ENCODE assay signal across 1 cellular context in the genomic region with DNA sequence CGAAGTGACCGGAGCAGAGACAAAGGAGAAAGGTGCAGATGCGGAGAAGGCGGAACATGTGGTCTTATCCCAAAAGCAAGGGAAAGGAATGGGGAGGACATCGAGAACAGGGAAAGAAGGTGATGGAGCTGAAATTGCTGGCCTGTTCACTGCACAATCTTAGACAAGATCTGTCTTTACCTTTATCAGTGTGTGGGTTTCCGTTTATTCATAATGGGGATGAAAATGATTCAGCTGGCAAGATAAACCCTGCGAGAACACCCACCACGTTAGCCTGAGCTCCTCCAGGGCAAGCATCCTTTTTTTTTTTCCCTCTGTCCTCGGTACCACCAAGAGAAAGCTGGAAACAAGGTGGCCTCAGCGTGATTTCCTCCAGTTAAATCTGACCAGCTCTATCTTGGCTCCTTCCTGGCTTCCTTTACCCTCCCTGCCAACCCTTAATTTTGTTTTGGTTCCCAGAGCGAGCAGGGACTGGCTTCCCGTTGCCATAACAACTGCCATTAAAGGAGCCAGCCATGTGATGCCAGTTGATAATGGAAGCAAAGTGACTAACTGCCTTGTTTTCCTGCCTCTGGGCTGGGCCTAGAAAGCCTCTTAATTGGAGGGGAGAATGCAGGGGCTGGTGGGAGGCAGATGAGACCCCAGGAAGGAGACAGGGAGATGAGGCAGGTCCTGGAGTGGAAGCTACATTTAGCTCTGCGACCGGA.
TF ChIP-seq lines count a peak whose summit lies in the region.

No MANE protein-coding gene starts in this region.

TF ChIP-seq in HepG2, 621 proteins besides CTCF, POLR2A, EP300 and RAD21:
- TF ChIP-seq, protein P1, sequence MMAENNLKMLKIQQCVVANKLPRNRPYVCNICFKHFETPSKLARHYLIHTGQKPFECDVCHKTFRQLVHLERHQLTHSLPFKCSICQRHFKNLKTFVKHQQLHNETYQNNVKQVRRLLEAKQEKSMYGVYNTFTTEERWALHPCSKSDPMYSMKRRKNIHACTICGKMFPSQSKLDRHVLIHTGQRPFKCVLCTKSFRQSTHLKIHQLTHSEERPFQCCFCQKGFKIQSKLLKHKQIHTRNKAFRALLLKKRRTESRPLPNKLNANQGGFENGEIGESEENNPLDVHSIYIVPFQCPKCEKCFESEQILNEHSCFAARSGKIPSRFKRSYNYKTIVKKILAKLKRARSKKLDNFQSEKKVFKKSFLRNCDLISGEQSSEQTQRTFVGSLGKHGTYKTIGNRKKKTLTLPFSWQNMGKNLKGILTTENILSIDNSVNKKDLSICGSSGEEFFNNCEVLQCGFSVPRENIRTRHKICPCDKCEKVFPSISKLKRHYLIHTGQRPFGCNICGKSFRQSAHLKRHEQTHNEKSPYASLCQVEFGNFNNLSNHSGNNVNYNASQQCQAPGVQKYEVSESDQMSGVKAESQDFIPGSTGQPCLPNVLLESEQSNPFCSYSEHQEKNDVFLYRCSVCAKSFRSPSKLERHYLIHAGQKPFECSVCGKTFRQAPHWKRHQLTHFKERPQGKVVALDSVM (CRISPR knock-in tag; IDR thresholded peaks at IDR 0.05), result no peak
- TF ChIP-seq TBL1XR1 (IDR thresholded peaks at IDR 0.05; ENCODE audit: borderline replicate concordance, low read length, partially characterized antibody) (no peak), SMYD3 (CRISPR knock-in tag; IDR thresholded peaks at IDR 0.05) (no peak), CAMTA2 (CRISPR knock-in tag; IDR thresholded peaks at IDR 0.05; ENCODE audit: borderline replicate concordance) (no peak), ZNF350 (CRISPR knock-in tag; IDR thresholded peaks at IDR 0.05; ENCODE audit: borderline replicate concordance, low read depth) (no peak), RELA (CRISPR knock-in tag; IDR thresholded peaks at IDR 0.05) (no peak), ZNF253 (CRISPR knock-in tag; IDR thresholded peaks at IDR 0.05; ENCODE audit: borderline replicate concordance) (no peak), ZNF547 (CRISPR knock-in tag; IDR thresholded peaks at IDR 0.05) (no peak), ZNF543 (CRISPR knock-in tag; IDR thresholded peaks at IDR 0.05) (no peak), ZNF230 (CRISPR knock-in tag; IDR thresholded peaks at IDR 0.05) (no peak), SPEN (CRISPR knock-in tag; IDR thresholded peaks at IDR 0.05; ENCODE audit: low read depth) (no peak), ZNF577 (CRISPR knock-in tag; IDR thresholded peaks at IDR 0.05; ENCODE audit: borderline replicate concordance, low read depth) (no peak), PAX8 (CRISPR knock-in tag; IDR thresholded peaks at IDR 0.05; ENCODE audit: borderline replicate concordance) (no peak), HNRNPLL (IDR thresholded peaks at IDR 0.05; ENCODE audit: low read depth, low read length, poor library complexity, severe bottlenecking) (no peak), RFXAP (CRISPR knock-in tag; IDR thresholded peaks at IDR 0.05; ENCODE audit: borderline replicate concordance) (no peak), PTBP1 (IDR thresholded peaks at IDR 0.05; ENCODE audit: low read depth, low read length, poor library complexity, severe bottlenecking) (no peak)
- TF ChIP-seq, protein P2, sequence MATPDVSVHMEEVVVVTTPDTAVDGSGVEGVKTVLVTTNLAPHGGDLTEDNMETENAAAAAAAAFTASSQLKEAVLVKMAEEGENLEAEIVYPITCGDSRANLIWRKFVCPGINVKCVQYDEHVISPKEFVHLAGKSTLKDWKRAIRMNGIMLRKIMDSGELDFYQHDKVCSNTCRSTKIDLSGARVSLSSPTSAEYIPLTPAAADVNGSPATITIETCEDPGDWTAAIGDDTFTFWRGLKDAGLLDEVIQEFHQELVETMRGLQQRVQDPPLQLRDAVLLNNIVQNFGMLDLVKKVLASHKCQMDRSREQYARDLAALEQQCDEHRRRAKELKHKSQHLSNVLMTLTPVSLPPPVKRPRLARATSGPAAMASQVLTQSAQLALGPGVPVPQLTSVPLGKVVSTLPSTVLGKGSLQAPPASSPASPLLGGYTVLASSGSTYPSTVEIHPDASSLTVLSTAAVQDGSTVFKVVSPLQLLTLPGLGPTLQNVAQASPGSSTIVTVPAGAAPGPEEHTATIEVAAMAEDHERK (CRISPR knock-in tag; IDR thresholded peaks at IDR 0.05; ENCODE audit: low read depth), result no peak
- TF ChIP-seq, protein P3, sequence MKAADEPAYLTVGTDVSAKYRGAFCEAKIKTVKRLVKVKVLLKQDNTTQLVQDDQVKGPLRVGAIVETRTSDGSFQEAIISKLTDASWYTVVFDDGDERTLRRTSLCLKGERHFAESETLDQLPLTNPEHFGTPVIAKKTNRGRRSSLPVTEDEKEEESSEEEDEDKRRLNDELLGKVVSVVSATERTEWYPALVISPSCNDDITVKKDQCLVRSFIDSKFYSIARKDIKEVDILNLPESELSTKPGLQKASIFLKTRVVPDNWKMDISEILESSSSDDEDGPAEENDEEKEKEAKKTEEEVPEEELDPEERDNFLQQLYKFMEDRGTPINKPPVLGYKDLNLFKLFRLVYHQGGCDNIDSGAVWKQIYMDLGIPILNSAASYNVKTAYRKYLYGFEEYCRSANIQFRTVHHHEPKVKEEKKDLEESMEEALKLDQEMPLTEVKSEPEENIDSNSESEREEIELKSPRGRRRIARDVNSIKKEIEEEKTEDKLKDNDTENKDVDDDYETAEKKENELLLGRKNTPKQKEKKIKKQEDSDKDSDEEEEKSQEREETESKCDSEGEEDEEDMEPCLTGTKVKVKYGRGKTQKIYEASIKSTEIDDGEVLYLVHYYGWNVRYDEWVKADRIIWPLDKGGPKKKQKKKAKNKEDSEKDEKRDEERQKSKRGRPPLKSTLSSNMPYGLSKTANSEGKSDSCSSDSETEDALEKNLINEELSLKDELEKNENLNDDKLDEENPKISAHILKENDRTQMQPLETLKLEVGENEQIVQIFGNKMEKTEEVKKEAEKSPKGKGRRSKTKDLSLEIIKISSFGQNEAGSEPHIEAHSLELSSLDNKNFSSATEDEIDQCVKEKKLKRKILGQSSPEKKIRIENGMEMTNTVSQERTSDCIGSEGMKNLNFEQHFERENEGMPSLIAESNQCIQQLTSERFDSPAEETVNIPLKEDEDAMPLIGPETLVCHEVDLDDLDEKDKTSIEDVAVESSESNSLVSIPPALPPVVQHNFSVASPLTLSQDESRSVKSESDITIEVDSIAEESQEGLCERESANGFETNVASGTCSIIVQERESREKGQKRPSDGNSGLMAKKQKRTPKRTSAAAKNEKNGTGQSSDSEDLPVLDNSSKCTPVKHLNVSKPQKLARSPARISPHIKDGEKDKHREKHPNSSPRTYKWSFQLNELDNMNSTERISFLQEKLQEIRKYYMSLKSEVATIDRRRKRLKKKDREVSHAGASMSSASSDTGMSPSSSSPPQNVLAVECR (CRISPR knock-in tag; IDR thresholded peaks at IDR 0.05; ENCODE audit: borderline replicate concordance), result no peak
TF ChIP-seq in HepG2: peak in this region for 0.
